In genomic region chr20:53138454-53139291, GRCh38 we compare ENCODE assay signal across 9 cellular contexts.
DNase-seq lines count a peak whose midpoint lies in the region; ATAC-seq and TF ChIP-seq lines count a peak whose summit lies in the region.
"Had no signal": no experiment of that assay in that cellular context is flagged by ENCODE, and none has a peak within 500 bp of the region (broad histone marks: within the 10 kb centered on the region; RNA-seq: fewer than 3 reads in every experiment).

No MANE protein-coding gene starts in this region.

- H3K27me3 Mint-ChIP-seq in activated naive CD8-positive, alpha-beta T cell treated with anti-CD3 and anti-CD28 coated beads, Interleukin-2, amount 50 U/mL, for 24 hours: peaks cover 5% of the 10 kb centered on the region
- H3K27me3 Mint-ChIP-seq in activated naive CD8-positive, alpha-beta T cell treated with anti-CD3 and anti-CD28 coated beads for 36 hours: peaks cover 8% of the 10 kb centered on the region
- no peaks in the 10 kb centered on the region for H3K27me3 Mint-ChIP-seq in nephron (ENCODE audit: low read depth)
- peaks cover 5 to 26% (median 9%) of the 10 kb centered on the region in 5 donors for H3K27me3 Mint-ChIP-seq in naive thymus-derived CD8-positive, alpha-beta T cell

- no peak overlapping the region for H3K4me3 Mint-ChIP-seq in activated naive CD8-positive, alpha-beta T cell treated with anti-CD3 and anti-CD28 coated beads, Interleukin-2, amount 50 U/mL, for 24 hours
- H3K4me3 Mint-ChIP-seq in activated naive CD8-positive, alpha-beta T cell treated with anti-CD3 and anti-CD28 coated beads for 36 hours: no peak overlapping the region
- H3K4me3 Mint-ChIP-seq in nephron: no peak overlapping the region
- no peak overlapping the region for H3K4me3 Mint-ChIP-seq in naive thymus-derived CD8-positive, alpha-beta T cell

- DNase-seq in activated naive CD8-positive, alpha-beta T cell treated with anti-CD3 and anti-CD28 coated beads, Interleukin-2, amount 50 U/mL, for 24 hours: no peak
- DNase-seq in activated naive CD8-positive, alpha-beta T cell treated with anti-CD3 and anti-CD28 coated beads for 36 hours: no peak
- DNase-seq in NAMALWA (ENCODE audit: low spot score) (no peak), HUDEP-2 (lab: John Stamatoyannopoulos, UW; ENCODE audit: unreplicated experiment in 76 of 76) (no peak)
- no peak for DNase-seq in naive thymus-derived CD8-positive, alpha-beta T cell
- DNase-seq: gastrocnemius medialis had no signal

- H3K27ac Mint-ChIP-seq in activated naive CD8-positive, alpha-beta T cell treated with anti-CD3 and anti-CD28 coated beads, Interleukin-2, amount 50 U/mL, for 24 hours: no peak overlapping the region
- no peak overlapping the region for H3K27ac Mint-ChIP-seq in activated naive CD8-positive, alpha-beta T cell treated with anti-CD3 and anti-CD28 coated beads for 36 hours
- peak overlapping the region in 2 of 3 experiments; percentile 1 to 24 for H3K27ac Mint-ChIP-seq in nephron
- peak overlapping the region in 1 of 10 donors; percentile 21 for H3K27ac Mint-ChIP-seq in naive thymus-derived CD8-positive, alpha-beta T cell

- POLR2A ChIA-PET in naive thymus-derived CD8-positive, alpha-beta T cell (lab: Charles Lee): no interaction called here

- TF ChIP-seq CTCF in nephron (IDR thresholded peaks at IDR 0.05; ENCODE audit: unreplicated experiment in 3 of 3): no peak

- H3K9me3 Mint-ChIP-seq in activated naive CD8-positive, alpha-beta T cell treated with anti-CD3 and anti-CD28 coated beads, Interleukin-2, amount 50 U/mL, for 24 hours: no peaks in the 10 kb centered on the region
- peaks cover 3% of the 10 kb centered on the region for H3K9me3 Mint-ChIP-seq in activated naive CD8-positive, alpha-beta T cell treated with anti-CD3 and anti-CD28 coated beads for 36 hours
- no peaks in the 10 kb centered on the region for H3K9me3 Mint-ChIP-seq in nephron
- H3K9me3 Mint-ChIP-seq in naive thymus-derived CD8-positive, alpha-beta T cell: peaks cover 0 to 4% (median 0%) of the 10 kb centered on the region in 9 donors

- H3K36me3 Mint-ChIP-seq in activated naive CD8-positive, alpha-beta T cell treated with anti-CD3 and anti-CD28 coated beads, Interleukin-2, amount 50 U/mL, for 24 hours (ENCODE audit: low read depth): no peaks in the 10 kb centered on the region
- H3K36me3 Mint-ChIP-seq in activated naive CD8-positive, alpha-beta T cell treated with anti-CD3 and anti-CD28 coated beads for 36 hours: peaks cover 3% of the 10 kb centered on the region
- H3K36me3 Mint-ChIP-seq in nephron (ENCODE audit: low read depth): peaks cover 17% of the 10 kb centered on the region
- H3K36me3 Mint-ChIP-seq in naive thymus-derived CD8-positive, alpha-beta T cell: peaks cover 0 to 2% (median 0%) of the 10 kb centered on the region in 3 donors

- ATAC-seq in activated naive CD8-positive, alpha-beta T cell treated with anti-CD3 and anti-CD28 coated beads, Interleukin-2, amount 50 U/mL, for 24 hours: peak; percentile 54
- ATAC-seq in GM21526 (IDR thresholded peaks at IDR 0.05; ENCODE audit: low FRiP score, unreplicated experiment): peak; percentile 98
- peak; percentile 95 for ATAC-seq in HG03103 (IDR thresholded peaks at IDR 0.05; ENCODE audit: low read depth, unreplicated experiment)
- ATAC-seq in naive thymus-derived CD8-positive, alpha-beta T cell: no peak
- ATAC-seq: gastrocnemius medialis had no signal

- peaks cover 6% of the 10 kb centered on the region for H3K4me1 Mint-ChIP-seq in activated naive CD8-positive, alpha-beta T cell treated with anti-CD3 and anti-CD28 coated beads, Interleukin-2, amount 50 U/mL, for 24 hours
- H3K4me1 Mint-ChIP-seq in activated naive CD8-positive, alpha-beta T cell treated with anti-CD3 and anti-CD28 coated beads for 36 hours: peaks cover 8% of the 10 kb centered on the region
- peaks cover 55% of the 10 kb centered on the region for H3K4me1 Mint-ChIP-seq in nephron
- peaks cover 0 to 4% (median 2%) of the 10 kb centered on the region in 4 donors for H3K4me1 Mint-ChIP-seq in naive thymus-derived CD8-positive, alpha-beta T cell

Comparison
In these comparisons a context has a peak if more than half of its experiments do, and no peak if none do; other contexts are left out.
1. ATAC-seq: peak in activated naive CD8-positive, alpha-beta T cell treated with anti-CD3 and anti-CD28 coated beads, Interleukin-2, amount 50 U/mL, for 24 hours (single experiment), GM21526 (single experiment) and HG03103 (single experiment); none in naive thymus-derived CD8-positive, alpha-beta T cell (0 of 2).
2. H3K27ac Mint-ChIP-seq: peak in nephron (2 of 3); none in activated naive CD8-positive, alpha-beta T cell treated with anti-CD3 and anti-CD28 coated beads, Interleukin-2, amount 50 U/mL, for 24 hours (single experiment) and activated naive CD8-positive, alpha-beta T cell treated with anti-CD3 and anti-CD28 coated beads for 36 hours (single experiment).